12 cellular contexts compared by ENCODE assay signal in genomic region chr1:110190282-110190929, GRCh38. TPM values are rescaled to one million over a fixed set of nuclear protein-coding genes. Genes with fewer than 3 reads are reported as not detected.
DNase-seq lines count a peak whose midpoint lies in the region; ATAC-seq and TF ChIP-seq lines count a peak whose summit lies in the region.
"Had no signal": no experiment of that assay in that cellular context is flagged by ENCODE, and none has a peak within 500 bp of the region (broad histone marks: within the 10 kb centered on the region; RNA-seq: fewer than 3 reads in every experiment).

No MANE protein-coding gene starts in this region.

- no peak for TF ChIP-seq RAD21 in Ishikawa (IDR thresholded peaks at IDR 0.05; ENCODE audit: low read depth)

- TF ChIP-seq EP300 in Ishikawa (IDR thresholded peaks at IDR 0.05; ENCODE audit: borderline replicate concordance): no peak

- DNase-seq in DMS 273 (lab: John Stamatoyannopoulos, UW; ENCODE audit: unreplicated experiment) (peak; percentile 92), NCI-H774 (lab: John Stamatoyannopoulos, UW) (peak; percentile 63), left colon (no peak), germinal center (ENCODE audit: low spot score) (no peak)
- DNase-seq: activated CD4-positive, alpha-beta T cell treated with anti-CD3 and anti-CD28 coated beads for 1 hour; activated gamma-delta T cell; CD8-positive, alpha-beta T cell; mesendoderm; NCI-H526 had no signal

- ATAC-seq in left colon (peak; percentile 26), GM21717 (IDR thresholded peaks at IDR 0.05; ENCODE audit: unreplicated experiment) (no peak), GM19452 (IDR thresholded peaks at IDR 0.05; ENCODE audit: unreplicated experiment) (no peak)
- ATAC-seq: CD8-positive, alpha-beta T cell had no signal

- intact Hi-C loops in left colon (cut with DNase I, micrococcal nuclease): no loop called here

TF ChIP-seq in Ishikawa, 13 proteins besides CTCF, POLR2A, EP300 and RAD21:
- TF ChIP-seq REST (IDR thresholded peaks at IDR 0.05; ENCODE audit: low read depth) (no peak), NFIC (IDR thresholded peaks at IDR 0.05) (peak; percentile 79)

RNA-seq across cellular contexts. Expression of gene KCNC4, which starts 19.7 kb away (rescaled TPM):
- 1 to 10 TPM; 7.0 to 8.1 TPM for total RNA-seq in left colon

RNA-seq across cellular contexts. Expression of gene SLC6A17, which starts 40.1 kb away (rescaled TPM):
- under 1 TPM; 0.06 to 0.09 TPM for total RNA-seq in left colon
- total RNA-seq: CD8-positive, alpha-beta T cell had no signal

Comparison
In these comparisons a context has a peak if more than half of its experiments do, and no peak if none do; other contexts are left out.
1. DNase-seq: peak in DMS 273 (single experiment) and NCI-H774 (single experiment); none in left colon (0 of 2) and germinal center (single experiment).